Comparison of ENCODE assay signal across 1 cellular context in the genomic region with DNA sequence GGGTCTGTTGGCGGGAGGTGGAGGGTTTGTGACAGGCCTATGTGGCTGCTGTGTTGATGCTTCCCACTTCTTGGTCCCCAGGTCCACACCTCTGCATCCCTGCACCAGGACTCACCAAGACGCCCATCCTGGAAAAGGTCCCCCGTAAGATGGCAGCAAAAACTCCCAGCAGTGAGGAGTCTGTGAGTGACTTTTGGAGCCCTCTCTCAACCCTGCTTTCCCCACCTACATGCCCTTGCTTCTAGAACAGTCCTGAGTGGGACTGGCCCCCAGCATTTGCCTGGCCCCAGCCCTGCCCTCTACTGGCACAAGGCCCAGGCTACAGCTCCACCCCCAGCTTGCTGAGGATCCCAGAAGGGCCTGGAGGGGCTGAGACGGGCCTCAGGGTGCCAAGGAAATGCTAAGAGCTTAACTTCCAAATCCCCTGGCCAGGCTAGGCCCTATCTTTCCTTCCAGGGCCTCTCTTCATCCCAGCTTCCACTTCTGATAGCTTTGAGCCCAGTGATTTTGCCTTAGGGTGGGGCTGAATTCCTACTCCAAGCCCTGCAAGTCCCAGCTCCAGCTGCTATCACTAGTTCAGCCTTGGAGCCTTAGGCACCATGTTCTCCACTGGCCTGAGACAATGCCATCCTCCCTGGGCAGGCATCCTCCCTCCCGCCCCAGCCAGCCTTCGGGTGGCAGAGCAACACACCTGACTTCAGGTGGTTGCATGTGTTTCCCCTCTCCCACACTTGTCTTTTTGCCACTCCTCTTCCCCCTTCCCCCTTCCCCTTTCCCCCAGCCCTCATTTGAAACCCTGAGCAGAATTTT.
TF ChIP-seq lines count a peak whose summit lies in the region.

No MANE protein-coding gene starts in this region.

TF ChIP-seq in K562, 482 proteins besides CTCF, POLR2A, EP300 and RAD21:
- TF ChIP-seq RFX1 (IDR thresholded peaks at IDR 0.05) (no peak), OTX1 (CRISPR knock-in tag; IDR thresholded peaks at IDR 0.05) (no peak), NFIC (IDR thresholded peaks at IDR 0.05) (0 out of 2 replicates have a peak, but pooled peaks have one; percentile 13)
